Comparison of ENCODE assay signal across 15 cellular contexts in the genomic region with DNA sequence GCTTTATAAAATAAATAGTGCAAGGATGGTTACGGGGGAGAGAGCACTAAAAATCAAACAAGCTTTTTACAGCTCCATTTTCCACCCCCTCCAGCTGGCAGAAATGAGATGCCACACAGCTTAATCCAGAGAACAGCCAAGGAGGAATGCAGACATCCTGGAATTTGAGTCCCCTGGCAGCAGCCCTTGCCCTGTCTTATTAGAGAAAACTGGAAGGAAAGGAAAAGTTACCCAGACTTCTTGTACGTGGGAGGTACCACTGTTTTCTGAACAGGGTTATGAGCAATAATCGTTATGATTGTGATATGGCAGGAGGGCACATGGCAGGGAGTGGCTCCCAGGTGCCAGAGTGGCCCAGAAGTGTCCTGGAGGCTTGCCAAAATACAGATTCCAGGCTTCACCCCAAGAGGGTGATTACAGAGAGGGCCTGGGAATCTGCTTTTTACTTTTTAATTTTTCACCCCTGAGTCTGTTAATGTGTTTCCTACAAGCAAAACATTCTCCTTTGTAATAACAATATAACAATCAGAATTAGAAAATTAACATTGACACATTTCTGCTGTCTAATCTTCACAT.
A peak's percentile ranks its signal among the peaks of the same experiment; 100 is the strongest.
DNase-seq lines count a peak whose midpoint lies in the region; ATAC-seq, FAIRE-seq and TF ChIP-seq lines count a peak whose summit lies in the region.
"Had no signal": no experiment of that assay in that cellular context is flagged by ENCODE, and none has a peak within 500 bp of the region (broad histone marks: within the 10 kb centered on the region; RNA-seq: fewer than 3 reads in every experiment).

No MANE protein-coding gene starts in this region.

- H3K9ac ChIP-seq in keratinocyte (ENCODE audit: control insufficient read depth, extremely low read depth, insufficient read depth, low read length) = no peak overlapping the region

- dilution Hi-C loops in keratinocyte (cut with MboI; ENCODE audit: extremely low pct_ligation_motif_present, low sequenced_read_pairs) = no loop called here

- H3K27me3 ChIP-seq in breast epithelium = no peaks in the 10 kb centered on the region
- no peaks in the 10 kb centered on the region for H3K27me3 ChIP-seq in keratinocyte (ENCODE audit: control insufficient read depth, extremely low read depth, insufficient read depth, low read length)
- H3K27me3 ChIP-seq in transverse colon = no peaks in the 10 kb centered on the region
- H3K27me3 ChIP-seq: neutrophil had no signal

- no peaks in the 10 kb centered on the region for H4K20me1 ChIP-seq in keratinocyte (ENCODE audit: control insufficient read depth, extremely low read depth, insufficient read depth, low read length)

- no peak for TF ChIP-seq POLR2A in breast epithelium (IDR thresholded peaks at IDR 0.05)
- no peak for TF ChIP-seq POLR2A in transverse colon (IDR thresholded peaks at IDR 0.05)

- ATAC-seq in GM18873 (IDR thresholded peaks at IDR 0.05; ENCODE audit: low FRiP score, unreplicated experiment) = no peak
- ATAC-seq: activated CD4-positive, CD25-positive, alpha-beta regulatory T cell treated with anti-CD3 and anti-CD28 coated beads, Interleukin-2, amount 50 U/mL, for 24 hours had no signal

- FAIRE-seq in keratinocyte (lab: Jason Lieb, UNC) = no peak

- H3K27ac ChIP-seq in breast epithelium (no peak overlapping the region), keratinocyte (ENCODE audit: control insufficient read depth, insufficient read depth, low read length) (peak overlapping the region; percentile 75), transverse colon (no peak overlapping the region)
- H3K27ac ChIP-seq: neutrophil had no signal

- no peak overlapping the region for H2AFZ ChIP-seq in keratinocyte (ENCODE audit: control insufficient read depth, low read length)

- no peaks in the 10 kb centered on the region for H3K9me3 ChIP-seq in breast epithelium
- H3K9me3 ChIP-seq in keratinocyte (ENCODE audit: control insufficient read depth, low read depth, low read length) = no peaks in the 10 kb centered on the region
- no peaks in the 10 kb centered on the region for H3K9me3 ChIP-seq in transverse colon
- H3K9me3 ChIP-seq: HAP-1, neutrophil had no signal

- no peak for TF ChIP-seq CTCF in breast epithelium (IDR thresholded peaks at IDR 0.05)
- TF ChIP-seq CTCF in keratinocyte (optimal IDR thresholded peaks at IDR 0.05 in 1 of 3, IDR thresholded peaks at IDR 0.05 in 1 of 3, conservative IDR thresholded peaks at IDR 0.05 in 1 of 3; ENCODE audit: extremely low read depth in 1 of 3, insufficient read depth in 2 of 3, low read length in 3 of 3) = no peak
- TF ChIP-seq CTCF in transverse colon (IDR thresholded peaks at IDR 0.05) = no peak

- H3K36me3 ChIP-seq in breast epithelium = no peaks in the 10 kb centered on the region
- no peaks in the 10 kb centered on the region for H3K36me3 ChIP-seq in keratinocyte (ENCODE audit: control insufficient read depth in 2 of 2, extremely low read depth in 1 of 2, insufficient read depth in 2 of 2, low read length in 2 of 2)
- no peaks in the 10 kb centered on the region for H3K36me3 ChIP-seq in transverse colon
- H3K36me3 ChIP-seq: HAP-1, neutrophil had no signal

- intact Hi-C loops in breast epithelium (cut with DNase I; ENCODE audit: low total_unique reads) (no loop called here), transverse colon (cut with DNase I; ENCODE audit: low total_unique reads) (no loop called here)

- H3K79me2 ChIP-seq in keratinocyte (ENCODE audit: control insufficient read depth, insufficient read depth, low read length) = no peaks in the 10 kb centered on the region

- H3K4me1 ChIP-seq in breast epithelium (no peaks in the 10 kb centered on the region), keratinocyte (ENCODE audit: control insufficient read depth, extremely low read depth, insufficient read depth, low read length) (peaks cover 41% of the 10 kb centered on the region), transverse colon (peaks cover 0 to 14% (median 9%) of the 10 kb centered on the region in 4 donors)
- H3K4me1 ChIP-seq: HAP-1 had no signal

- no peak for TF ChIP-seq EP300 in transverse colon (IDR thresholded peaks at IDR 0.05; ENCODE audit: low read depth)

- peak overlapping the region; percentile 63 for H3K4me2 ChIP-seq in keratinocyte (ENCODE audit: control insufficient read depth, extremely low read depth, insufficient read depth, low read depth, low read length)

- in situ Hi-C loops in T47D (cut with HindIII; ENCODE audit: low pct_unique_long_range_greater_than_20kb, low sequenced_read_pairs) = no loop called here
- in situ Hi-C loops in transverse colon (cut with MboI; ENCODE audit: low pct_ligation_motif_present in 1 of 4, low pct_unique_long_range_greater_than_20kb in 1 of 4, low sequenced_read_pairs in 3 of 4) = no loop called here

- 32 to 42% methylated on average over 2 to 3 of the region's 3 CpGs for WGBS in transverse colon (ENCODE audit: low coverage in 1 of 2), 2 donors

- no peaks in the 10 kb centered on the region for H3K9me1 ChIP-seq in keratinocyte (ENCODE audit: control insufficient read depth, extremely low read depth, insufficient read depth, low read length)

- H3K4me3 ChIP-seq in breast epithelium (no peak overlapping the region), keratinocyte (ENCODE audit: control insufficient read depth in 2 of 3, extremely low read depth in 1 of 3, insufficient read depth in 2 of 3, low read depth in 1 of 3, low read length in 3 of 3) (no peak overlapping the region), transverse colon (no peak overlapping the region)
- H3K4me3 ChIP-seq: HAP-1 had no signal

- DNase-seq in T47D (ENCODE audit: low read depth in 1 of 2, low spot score in 1 of 2) (peak; percentile 18 to 47), breast epithelium (ENCODE audit: low spot score in 2 of 2) (no peak), SHP77 treated with DMSO at 0.1 percent for 48 hours (lab: John Stamatoyannopoulos, UW) (peak; percentile 15), keratinocyte (ENCODE audit: low read depth, low spot score) (no peak), transverse colon (peak; percentile 41), NCI-H526 treated with DMSO at 0.1 percent for 48 hours (lab: John Stamatoyannopoulos, UW) (no peak), SK-N-DZ (ENCODE audit: low spot score) (no peak)
- DNase-seq: central memory CD4-positive, alpha-beta T cell; erythroblast; hypothalamus; T-helper 1 cell had no signal

Comparison
In these comparisons a context has a peak if more than half of its experiments do, and no peak if none do; other contexts are left out.
1. DNase-seq: peak in T47D (2 of 2), SHP77 treated with DMSO at 0.1 percent for 48 hours (single experiment) and transverse colon (single experiment); none in breast epithelium (0 of 2), keratinocyte (single experiment), NCI-H526 treated with DMSO at 0.1 percent for 48 hours (single experiment) and SK-N-DZ (single experiment).